8 cellular contexts compared by ENCODE assay signal in the genomic region with DNA sequence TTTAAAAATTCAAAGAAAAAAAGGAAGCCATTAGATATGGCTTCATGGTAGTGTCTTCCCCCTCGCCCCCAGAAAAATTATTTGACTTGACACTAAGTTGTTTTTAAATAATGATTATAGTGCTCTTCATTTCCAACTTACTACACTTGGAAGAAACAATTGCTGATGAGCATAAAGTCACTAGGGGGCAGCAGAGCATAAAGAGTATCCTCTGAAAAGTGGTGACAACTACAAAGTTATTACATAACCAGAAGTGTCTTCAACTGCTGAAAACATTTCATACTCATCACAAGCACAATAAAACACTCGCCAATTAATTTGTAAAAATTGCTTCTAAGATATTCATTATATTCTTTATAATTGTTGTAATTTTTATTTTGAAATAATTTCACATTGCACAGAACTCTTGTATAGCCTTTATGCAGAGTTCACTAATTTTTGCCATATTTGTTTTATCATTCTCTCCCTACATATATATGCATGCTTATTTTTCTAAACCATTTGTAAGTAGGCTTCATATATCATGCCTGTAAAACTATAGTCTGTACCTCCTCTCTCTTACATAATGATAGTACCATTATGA. TPM values are rescaled to one million over a fixed set of nuclear protein-coding genes. Genes with fewer than 3 reads are reported as not detected.
DNase-seq lines count a peak whose midpoint lies in the region; ATAC-seq and TF ChIP-seq lines count a peak whose summit lies in the region.

No MANE protein-coding gene starts in this region.

- H3K9me3 Mint-ChIP-seq in progenitor cell of endocrine pancreas (ENCODE audit: low read depth): peaks cover 5% of the 10 kb centered on the region

- H3K4me3 ChIP-seq in KMS-11 (IDR thresholded peaks at IDR 0.05; ENCODE audit: insufficient read depth, low read depth, low read length): no peak overlapping the region
- no peak overlapping the region for H3K4me3 ChIP-seq in PC-3 (ENCODE audit: low read length)

- H3K27me3 Mint-ChIP-seq in progenitor cell of endocrine pancreas: no peaks in the 10 kb centered on the region

- H3K4me2 ChIP-seq in KMS-11 (no peak overlapping the region), PC-3 (ENCODE audit: low read length) (no peak overlapping the region)

- no peak overlapping the region for H3K27ac Mint-ChIP-seq in progenitor cell of endocrine pancreas

- peaks cover 14% of the 10 kb centered on the region for H3K4me1 Mint-ChIP-seq in progenitor cell of endocrine pancreas (ENCODE audit: low read depth)

- H2AFZ ChIP-seq in KMS-11 (ENCODE audit: low read depth): no peak overlapping the region
- no peak overlapping the region for H2AFZ ChIP-seq in PC-3 (ENCODE audit: low read length)

- H3K9ac ChIP-seq in KMS-11 (no peak overlapping the region), PC-3 (ENCODE audit: low read length) (no peak overlapping the region)

- H3K4me1 ChIP-seq in KMS-11 (ENCODE audit: low read depth, poor library complexity, severe bottlenecking): no peaks in the 10 kb centered on the region
- peaks cover 4% of the 10 kb centered on the region for H3K4me1 ChIP-seq in PC-3 (ENCODE audit: insufficient read depth, low read length)

- H3K4me3 Mint-ChIP-seq in progenitor cell of endocrine pancreas (ENCODE audit: low read depth): no peak overlapping the region

- intact Hi-C loops in PC-3 (cut with micrococcal nuclease): loop anchor here (1.0 kb wide), 2 partner anchors 88 to 91 kb away; no protein-coding TSS in a partner anchor

- peaks cover 11% of the 10 kb centered on the region for H3K36me3 Mint-ChIP-seq in progenitor cell of endocrine pancreas (ENCODE audit: insufficient read depth)

- H3K36me3 ChIP-seq in KMS-11 (ENCODE audit: insufficient read depth): no peaks in the 10 kb centered on the region
- no peaks in the 10 kb centered on the region for H3K36me3 ChIP-seq in PC-3 (ENCODE audit: low read depth, low read length)

- H3K27me3 ChIP-seq in KMS-11 (ENCODE audit: insufficient read depth, low read depth) (no peaks in the 10 kb centered on the region), PC-3 (ENCODE audit: low read length) (no peaks in the 10 kb centered on the region)

- CTCF ChIA-PET in PC-3 (lab: Charles Lee): no interaction called here

- POLR2A ChIA-PET in PC-3 (lab: Charles Lee; ENCODE audit: unreplicated experiment): no interaction called here

- BruUV-seq in PC-3 (replicated peaks; lab: Mats Ljungman, UMichigan): no TSS peak

- TF ChIP-seq CTCF in AG09319 (IDR thresholded peaks at IDR 0.05; ENCODE audit: low read depth, low read length) (peak; percentile 78), KMS-11 (conservative IDR thresholded peaks at IDR 0.05; ENCODE audit: low read depth, low read length) (peak; percentile 91), PC-3 (conservative IDR thresholded peaks at IDR 0.05; ENCODE audit: low read depth, low read length) (peak; percentile 89), progenitor cell of endocrine pancreas (IDR thresholded peaks at IDR 0.05; ENCODE audit: unreplicated experiment) (peak; percentile 90)

- DNase-seq in AG09319 (ENCODE audit: extremely low read depth, low read depth) (peak; percentile 30), PC-3 (peak; percentile 92), glomerular endothelial cell (ENCODE audit: extremely low read depth, low read depth, low spot score) (peak; percentile 72), progenitor cell of endocrine pancreas (ENCODE audit: low spot score, unreplicated experiment) (peak; percentile 33)
- peak; percentile 27 for DNase-seq in activated naive CD4-positive, alpha-beta T cell treated with Interleukin-2 at 50 U/mL for 16 hours

- ATAC-seq in GM18520 (IDR thresholded peaks at IDR 0.05; ENCODE audit: unreplicated experiment) (peak; percentile 46), PC-3 (peak; percentile 59), HG02852 (IDR thresholded peaks at IDR 0.05; ENCODE audit: unreplicated experiment) (no peak)

- no peak overlapping the region for H3K27ac ChIP-seq in KMS-11
- H3K27ac ChIP-seq in PC-3 (ENCODE audit: low read length): no peak overlapping the region

- no peaks in the 10 kb centered on the region for H3F3A ChIP-seq in PC-3 (ENCODE audit: low read length, unreplicated experiment)

- H3K9me3 ChIP-seq in PC-3 (ENCODE audit: low read length): no peaks in the 10 kb centered on the region

- H4K20me1 ChIP-seq in KMS-11 (ENCODE audit: insufficient read depth) (no peaks in the 10 kb centered on the region), PC-3 (ENCODE audit: low read length) (no peaks in the 10 kb centered on the region)

- no peaks in the 10 kb centered on the region for H3K79me2 ChIP-seq in KMS-11 (ENCODE audit: insufficient read depth, low read depth)
- no peaks in the 10 kb centered on the region for H3K79me2 ChIP-seq in PC-3 (ENCODE audit: low read length)

- no peaks in the 10 kb centered on the region for H3K9me2 ChIP-seq in PC-3 (replicated peaks; ENCODE audit: low read length)

RNA-seq across cellular contexts. Expression of a gene that starts 54.9 kb away (rescaled TPM):
- total RNA-seq in PC-3 (2014; rRNA removed) (13.9 and 28.0 TPM in 2 replicates), glomerular endothelial cell (25.8 and 35.1 TPM in 2 replicates), progenitor cell of endocrine pancreas (71.9 and 72.6 TPM in 2 replicates)

Comparison
In these comparisons a context has a peak if more than half of its experiments do, and no peak if none do; other contexts are left out.
1. DNase-seq: peak in every context shown above with its lines; median percentile 92 in PC-3; 72 in glomerular endothelial cell; 33 in progenitor cell of endocrine pancreas; 30 in AG09319; 27 in activated naive CD4-positive, alpha-beta T cell treated with Interleukin-2 at 50 U/mL for 16 hours.